ENCODE assay signal across 27 cellular contexts in the genomic region with DNA sequence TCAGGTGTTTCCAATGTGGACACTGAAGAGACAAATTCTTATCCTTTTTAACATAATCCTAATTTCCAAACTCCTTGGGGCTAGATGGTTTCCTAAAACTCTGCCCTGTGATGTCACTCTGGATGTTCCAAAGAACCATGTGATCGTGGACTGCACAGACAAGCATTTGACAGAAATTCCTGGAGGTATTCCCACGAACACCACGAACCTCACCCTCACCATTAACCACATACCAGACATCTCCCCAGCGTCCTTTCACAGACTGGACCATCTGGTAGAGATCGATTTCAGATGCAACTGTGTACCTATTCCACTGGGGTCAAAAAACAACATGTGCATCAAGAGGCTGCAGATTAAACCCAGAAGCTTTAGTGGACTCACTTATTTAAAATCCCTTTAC. TPM values are rescaled to one million over a fixed set of nuclear protein-coding genes. Genes with fewer than 3 reads are reported as not detected.
"Had no signal": no experiment of that assay in that cellular context is flagged by ENCODE, and none has a peak within 500 bp of the region (broad histone marks: within the 10 kb centered on the region; RNA-seq: fewer than 3 reads in every experiment).

No MANE protein-coding gene starts in this region.

- H3K36me3 Mint-ChIP-seq: activated naive CD4-positive, alpha-beta T cell treated with anti-CD3 and anti-CD28 coated beads, Interleukin-2, amount 50 U/mL, for 72 hours had no signal

- H3K4me1 Mint-ChIP-seq: T-helper 17 cell had no signal

- ATAC-seq: activated naive CD4-positive, alpha-beta T cell treated with anti-CD3 and anti-CD28 coated beads, Interleukin-2, amount 50 U/mL, for 72 hours; activated naive CD8-positive, alpha-beta T cell treated with anti-CD3 and anti-CD28 coated beads, Interleukin-2, amount 50 U/mL, for 24 hours; activated T-cell treated with anti-CD3 and anti-CD28 coated beads, Interleukin-2, amount 50 U/mL, for 4 hours; PC-3; T-helper 17 cell had no signal

- H3K27ac Mint-ChIP-seq: activated B cell treated with CpG ODN at 0.5 μM for 24 hours; activated CD4-positive, alpha-beta T cell treated with anti-CD3 and anti-CD28 coated beads, Interleukin-2, amount 10 ng/mL, durations not matched to agents 24 days and 14 days; activated naive CD4-positive, alpha-beta T cell treated with anti-CD3 and anti-CD28 coated beads, Interleukin-2, amount 50 U/mL, for 72 hours; activated naive CD8-positive, alpha-beta T cell treated with anti-CD3 and anti-CD28 coated beads, Interleukin-2, amount 50 U/mL, for 24 hours; T-helper 17 cell had no signal

- H3K4me3 Mint-ChIP-seq: activated B cell treated with CpG ODN at 0.5 μM for 24 hours; activated CD4-positive, alpha-beta T cell treated with anti-CD3 and anti-CD28 coated beads, Interleukin-2, amount 10 ng/mL, durations not matched to agents 24 days and 14 days; activated naive CD8-positive, alpha-beta T cell treated with anti-CD3 and anti-CD28 coated beads, Interleukin-2, amount 50 U/mL, for 24 hours; activated T-cell treated with anti-CD3 and anti-CD28 coated beads, Interleukin-2, amount 50 U/mL, for 4 hours; T-helper 17 cell had no signal

- H3K27me3 Mint-ChIP-seq: activated B cell treated with CpG ODN at 0.5 μM for 24 hours; activated naive CD8-positive, alpha-beta T cell treated with anti-CD3 and anti-CD28 coated beads, Interleukin-2, amount 50 U/mL, for 24 hours had no signal

- DNase-seq: activated B cell treated with CpG ODN at 0.5 μM for 24 hours; activated CD4-positive, alpha-beta T cell treated with anti-CD3 and anti-CD28 coated beads for 1 hour; activated CD4-positive, alpha-beta T cell treated with anti-CD3 and anti-CD28 coated beads, Interleukin-2, amount 10 ng/mL, durations not matched to agents 24 days and 14 days; activated CD4-positive, alpha-beta T cell treated with anti-CD3 and anti-CD28 coated beads, Interleukin-2, amount 50 U/mL, for 48 hours; activated effector memory CD4-positive, alpha-beta T cell treated with anti-CD3 and anti-CD28 coated beads, Interleukin-2, amount 50 U/mL, for 16 hours; activated naive CD4-positive, alpha-beta T cell treated with Interleukin-2 at 50 U/mL for 16 hours; activated naive CD8-positive, alpha-beta T cell treated with anti-CD3 and anti-CD28 coated beads, Interleukin-2, amount 50 U/mL, for 24 hours; activated T-cell treated with anti-CD3 and anti-CD28 coated beads, Interleukin-2, amount 50 U/mL, for 4 hours; amniotic stem cell; brain microvascular endothelial cell; colonic mucosa; MG63; MV-4-11; NCI-H1092 treated with DMSO at 0.1 percent for 48 hours; NCI-H1417 treated with DMSO at 0.1 percent for 48 hours; NCI-H1694; NCI-H2029; NCI-H2107; NCI-H446; NCI-H526; PC-3; SIG-M5; T-helper 17 cell; T-helper 9 cell had no signal

- H3K9me3 Mint-ChIP-seq: activated B cell treated with CpG ODN at 0.5 μM for 24 hours; activated CD4-positive, alpha-beta T cell treated with anti-CD3 and anti-CD28 coated beads, Interleukin-2, amount 10 ng/mL, durations not matched to agents 24 days and 14 days; activated naive CD4-positive, alpha-beta T cell treated with anti-CD3 and anti-CD28 coated beads, Interleukin-2, amount 50 U/mL, for 72 hours; activated naive CD8-positive, alpha-beta T cell treated with anti-CD3 and anti-CD28 coated beads, Interleukin-2, amount 50 U/mL, for 24 hours; activated T-cell treated with anti-CD3 and anti-CD28 coated beads, Interleukin-2, amount 50 U/mL, for 4 hours had no signal

RNA-seq across cellular contexts. Expression of gene TLR7, which starts 18.6 kb away (rescaled TPM):
- total RNA-seq: ascending aorta, PC-3, RPMI7951 had no signal

RNA-seq across cellular contexts. Expression of gene TLR8, which starts 20.9 kb away (rescaled TPM):
- total RNA-seq: activated CD4-positive, alpha-beta T cell treated with anti-CD3 and anti-CD28 coated beads, Interleukin-2, amount 10 ng/mL, durations not matched to agents 24 days and 14 days; activated naive CD4-positive, alpha-beta T cell treated with anti-CD3 and anti-CD28 coated beads, Interleukin-2, amount 50 U/mL, for 72 hours; activated T-cell treated with anti-CD3 and anti-CD28 coated beads, Interleukin-2, amount 50 U/mL, for 4 hours; PC-3; RPMI7951 had no signal
